9 cellular contexts compared by ENCODE assay signal in genomic region chr3:196688349-196688748, GRCh38. TPM values are rescaled to one million over a fixed set of nuclear protein-coding genes. Genes with fewer than 3 reads are reported as not detected.
DNase-seq lines count a peak whose midpoint lies in the region; ATAC-seq and TF ChIP-seq lines count a peak whose summit lies in the region.
"Had no signal": no experiment of that assay in that cellular context is flagged by ENCODE, and none has a peak within 500 bp of the region (broad histone marks: within the 10 kb centered on the region; RNA-seq: fewer than 3 reads in every experiment).

No MANE protein-coding gene starts in this region.

- no peak for TF ChIP-seq CTCF in AG04449 (IDR thresholded peaks at IDR 0.05; ENCODE audit: insufficient read depth, low read length, missing control alignments)

- no peaks in the 10 kb centered on the region for H3K9me3 ChIP-seq in adipocyte (ENCODE audit: control insufficient read depth, low read length)

- DNase-seq in AG04449 (ENCODE audit: low read depth, low spot score) = peak; percentile 46
- DNase-seq in KBM-7 = peak; percentile 87
- peak; percentile 91 for DNase-seq in adipocyte (ENCODE audit: low read depth)
- DNase-seq in left lobe of liver (ENCODE audit: low spot score) = no peak
- no peak for DNase-seq in stimulated activated naive CD4-positive, alpha-beta T cell treated with Interleukin-2 at 50 U/mL for 16 hours (lab: John Stamatoyannopoulos, UW)
- no peak for DNase-seq in HuH-7 (ENCODE audit: low spot score)
- DNase-seq: DMS79 had no signal

- CTCF ChIA-PET in AG04449 (lab: Yijun Ruan, JAX) = interaction anchor here (0.6 to 11.5 kb wide), 11 partner anchors 11 to 447 kb away, joined by 3 to 421 read pairs (median 4); no protein-coding TSS in a partner anchor

- in situ Hi-C loops in KBM-7 (cut with MboI; ENCODE audit: low pct_unique_long_range_greater_than_20kb, low sequenced_read_pairs) = no loop called here

- peaks cover 21% of the 10 kb centered on the region for H3K4me1 ChIP-seq in adipocyte (ENCODE audit: control insufficient read depth, insufficient read depth, low read length)

- POLR2A ChIA-PET in AG04449 (lab: Yijun Ruan, JAX) = interaction anchor here (0.6 kb wide), 1 partner anchor 99 kb away, joined by 3 read pairs; no protein-coding TSS in a partner anchor

- H3K36me3 ChIP-seq in adipocyte (ENCODE audit: control insufficient read depth, insufficient read depth, low read length, severe bottlenecking) = no peaks in the 10 kb centered on the region

- H3K9ac ChIP-seq in adipocyte (ENCODE audit: low read length) = no peak overlapping the region

- H3K27me3 ChIP-seq in adipocyte (replicated peaks; ENCODE audit: control insufficient read depth, insufficient read depth, low read length) = no peaks in the 10 kb centered on the region

- H3K4me3 ChIP-seq in AG04449 (ENCODE audit: low read depth, low read length) (no peak overlapping the region; the same call in 1 of the 2 replicates), adipocyte (ENCODE audit: low read length) (peak overlapping the region; percentile 5)

- ATAC-seq in left lobe of liver = peak; percentile 52
- no peak for ATAC-seq in GM18868 (IDR thresholded peaks at IDR 0.05; ENCODE audit: unreplicated experiment)
- no peak for ATAC-seq in HG03460 (IDR thresholded peaks at IDR 0.05; ENCODE audit: unreplicated experiment)

RNA-seq across cellular contexts. Expression of gene CEP19, which starts 23.7 kb away (rescaled TPM):
- 0.43 TPM for total RNA-seq in left lobe of liver

RNA-seq across cellular contexts. Expression of gene PIGX, which starts 23.8 kb away (rescaled TPM):
- 7.2 TPM for total RNA-seq in left lobe of liver

RNA-seq across cellular contexts. Expression of gene NRROS, which starts 48.9 kb away (rescaled TPM):
- 1.7 TPM for total RNA-seq in left lobe of liver

RNA-seq across cellular contexts. Expression of gene PAK2, which starts 51.3 kb away (rescaled TPM):
- 37.4 TPM for total RNA-seq in left lobe of liver

Comparison
In these comparisons a context has a peak if more than half of its experiments do, and no peak if none do; other contexts are left out.
1. DNase-seq: peak in AG04449 (single experiment), KBM-7 (single experiment) and adipocyte (single experiment); none in left lobe of liver (single experiment), stimulated activated naive CD4-positive, alpha-beta T cell treated with Interleukin-2 at 50 U/mL for 16 hours (single experiment) and HuH-7 (single experiment).